Comparison of ENCODE assay signal across 8 cellular contexts in the genomic region with DNA sequence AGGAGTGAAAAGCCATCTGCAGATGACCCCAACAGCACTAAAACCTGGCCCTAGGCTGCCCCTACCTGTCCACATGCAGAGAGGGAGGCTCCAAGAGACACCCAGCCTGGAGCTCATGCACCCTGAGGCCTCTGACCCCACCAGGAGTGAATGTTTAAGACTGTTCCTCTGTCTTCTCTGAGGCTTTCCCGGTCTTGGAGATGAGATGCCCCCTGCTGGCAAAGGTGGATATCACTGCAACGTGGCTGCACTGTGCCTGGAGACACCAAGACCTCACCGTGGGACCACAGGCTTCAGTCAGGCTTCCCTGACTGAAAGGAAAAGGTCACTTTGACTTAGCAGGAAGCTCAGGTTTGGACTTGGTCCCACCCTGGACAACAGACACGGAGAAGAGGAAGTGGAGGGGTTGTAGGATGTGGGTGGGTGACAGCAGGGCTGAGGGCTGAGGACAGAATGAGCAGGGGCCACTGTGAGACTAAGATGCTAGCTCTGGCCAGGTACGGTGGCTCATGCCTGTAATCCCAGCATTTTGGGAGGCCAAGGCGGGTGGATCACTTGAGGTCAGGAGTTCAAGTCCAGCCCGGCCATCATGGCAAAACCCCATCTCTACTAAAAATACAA. TPM values are rescaled to one million over a fixed set of nuclear protein-coding genes. Genes with fewer than 3 reads are reported as not detected.
DNase-seq lines count a peak whose midpoint lies in the region; ATAC-seq and TF ChIP-seq lines count a peak whose summit lies in the region.
"Not testable (repeated sequence)": the region's sequence is repeated elsewhere in the genome, so short reads cannot be mapped to it uniquely, and the experiment has no call there.

No MANE protein-coding gene starts in this region.

- not testable (repeated sequence) for H3K4me3 Mint-ChIP-seq in activated T-helper 2 cell treated with anti-CD3 and anti-CD28 coated beads, Interferon-gamma antibody, Interleukin-2, Interleukin-4, amounts not matched to agents 10 μg/mL and 5 μg/mL and 100 μg/mL, durations not matched to agents 14 hours and 24 hours and 36 hours (ENCODE audit: low read depth); nephron progenitor cell

- H3K9me3 Mint-ChIP-seq in activated T-helper 2 cell treated with anti-CD3 and anti-CD28 coated beads, Interferon-gamma antibody, Interleukin-2, Interleukin-4, amounts not matched to agents 10 μg/mL and 5 μg/mL and 100 μg/mL, durations not matched to agents 14 hours and 24 hours and 36 hours = not testable (repeated sequence)
- H3K9me3 Mint-ChIP-seq in nephron progenitor cell = peaks cover 35% of the 10 kb centered on the region

- peak; percentile 51 for DNase-seq in G401 (ENCODE audit: low spot score)
- peak; percentile 14 to 45 for DNase-seq in Kasumi-1 (lab: John Stamatoyannopoulos, UW)
- DNase-seq in SK-N-DZ (ENCODE audit: low spot score) = peak; percentile 30
- peak; percentile 47 for DNase-seq in activated T-helper 2 cell treated with anti-CD3 and anti-CD28 coated beads, Interferon-gamma antibody, Interleukin-2, Interleukin-4, amounts not matched to agents 10 μg/mL and 5 μg/mL and 100 μg/mL, durations not matched to agents 14 hours and 24 hours and 36 hours (ENCODE audit: low spot score)
- DNase-seq in fibroblast of mammary gland (ENCODE audit: low read depth) = peak; percentile 72
- DNase-seq in nephron progenitor cell = peak; percentile 64
- peak; percentile 60 for DNase-seq in stomach

- intact Hi-C loops in activated T-helper 2 cell treated with anti-CD3 and anti-CD28 coated beads, Interferon-gamma antibody, Interleukin-2, Interleukin-4, amounts not matched to agents 10 μg/mL and 5 μg/mL and 100 μg/mL, durations not matched to agents 14 hours and 24 hours and 36 hours (cut with micrococcal nuclease); stomach (cut with DNase I; ENCODE audit: low total_unique reads): not testable (repeated sequence)

- 26 to 38% (median 34%) methylated on average over 5 to 7 of the region's 7 CpGs for WGBS in stomach, 5 donors

- H3K4me3 ChIP-seq in fibroblast of mammary gland (ENCODE audit: control insufficient read depth, low read depth, low read length); stomach: not testable (repeated sequence)

- not testable (repeated sequence) for H3K4me1 Mint-ChIP-seq in activated T-helper 2 cell treated with anti-CD3 and anti-CD28 coated beads, Interferon-gamma antibody, Interleukin-2, Interleukin-4, amounts not matched to agents 10 μg/mL and 5 μg/mL and 100 μg/mL, durations not matched to agents 14 hours and 24 hours and 36 hours (ENCODE audit: low read depth)
- H3K4me1 Mint-ChIP-seq in nephron progenitor cell = peaks cover 18% of the 10 kb centered on the region

- H3K27me3 ChIP-seq in stomach = not testable (repeated sequence)

- H3K9me3 ChIP-seq in stomach = not testable (repeated sequence)

- H3K4me1 ChIP-seq in stomach = peaks cover 0 to 20% (median 15%) of the 10 kb centered on the region in 4 donors

- in situ Hi-C loops in G401 (cut with HindIII; ENCODE audit: low sequenced_read_pairs) = not testable (repeated sequence)

- peak overlapping the region in 1 of 5 donors; percentile 12 for H3K27ac ChIP-seq in stomach

- not testable (repeated sequence) for H3K36me3 ChIP-seq in stomach

- H3K27me3 Mint-ChIP-seq in activated T-helper 2 cell treated with anti-CD3 and anti-CD28 coated beads, Interferon-gamma antibody, Interleukin-2, Interleukin-4, amounts not matched to agents 10 μg/mL and 5 μg/mL and 100 μg/mL, durations not matched to agents 14 hours and 24 hours and 36 hours (ENCODE audit: low read depth); nephron progenitor cell (ENCODE audit: low read depth, poor library complexity): not testable (repeated sequence)

- peak; percentile 91 for ATAC-seq in GM21786 (IDR thresholded peaks at IDR 0.05; ENCODE audit: unreplicated experiment)

- TF ChIP-seq EP300 in stomach (IDR thresholded peaks at IDR 0.05) = not testable (repeated sequence)

- TF ChIP-seq CTCF in fibroblast of mammary gland (conservative IDR thresholded peaks at IDR 0.05; ENCODE audit: control insufficient read depth, insufficient read depth, low read depth, low read length) (peak; percentile 61), nephron progenitor cell (IDR thresholded peaks at IDR 0.05) (peak; percentile 52), stomach (IDR thresholded peaks at IDR 0.05) (peak in 5 of 7 experiments; percentile 16 to 61 (median 34))

- TF ChIP-seq POLR2A in stomach (IDR thresholded peaks at IDR 0.05) = not testable (repeated sequence)

- H3K36me3 Mint-ChIP-seq in activated T-helper 2 cell treated with anti-CD3 and anti-CD28 coated beads, Interferon-gamma antibody, Interleukin-2, Interleukin-4, amounts not matched to agents 10 μg/mL and 5 μg/mL and 100 μg/mL, durations not matched to agents 14 hours and 24 hours and 36 hours (ENCODE audit: low read depth); nephron progenitor cell (ENCODE audit: low read depth): not testable (repeated sequence)

- H3K27ac Mint-ChIP-seq in activated T-helper 2 cell treated with anti-CD3 and anti-CD28 coated beads, Interferon-gamma antibody, Interleukin-2, Interleukin-4, amounts not matched to agents 10 μg/mL and 5 μg/mL and 100 μg/mL, durations not matched to agents 14 hours and 24 hours and 36 hours = peak overlapping the region; percentile 71
- H3K27ac Mint-ChIP-seq in nephron progenitor cell = peak overlapping the region; percentile 73

RNA-seq across cellular contexts. Expression of gene FAM156A, which starts 31.8 kb away (rescaled TPM):
- total RNA-seq in G401 (2014; rRNA removed; shearing (Covaris generic)) = 2.2 and 7.4 TPM in 2 replicates
- 42.6 and 43.8 TPM in 2 replicates for polyA plus RNA-seq in SK-N-DZ (2014; cell fraction: cytosol; rRNA removed)
- polyA plus RNA-seq in SK-N-DZ (2014; cell fraction: nucleus; rRNA removed) = 85.7 and 109 TPM in 2 replicates
- total RNA-seq in activated T-helper 2 cell treated with anti-CD3 and anti-CD28 coated beads, Interferon-gamma antibody, Interleukin-2, Interleukin-4, amounts not matched to agents 10 μg/mL and 5 μg/mL and 100 μg/mL, durations not matched to agents 14 hours and 24 hours and 36 hours = 26.2 and 28.2 TPM in 2 replicates
- 100 to 1,000 TPM in 1 of 5 donors, 10 to 100 TPM in 4; 19.3 to 196 (median 21.1) TPM for total RNA-seq in stomach
- polyA plus RNA-seq in stomach = 10 to 100 TPM in 1 of 3 donors, 1 to 10 TPM in 2; 4.5 to 13.5 (median 5.8) TPM

RNA-seq across cellular contexts. Expression of gene GPR173, which starts 58.5 kb away (rescaled TPM):
- total RNA-seq in G401 (2014; rRNA removed; shearing (Covaris generic)) = not detected in 2 replicates
- polyA plus RNA-seq in SK-N-DZ (2014; cell fraction: cytosol; rRNA removed) = 18.7 and 20.1 TPM in 2 replicates
- polyA plus RNA-seq in SK-N-DZ (2014; cell fraction: nucleus; rRNA removed) = 26.0 and 54.7 TPM in 2 replicates
- not detected in 2 replicates for total RNA-seq in activated T-helper 2 cell treated with anti-CD3 and anti-CD28 coated beads, Interferon-gamma antibody, Interleukin-2, Interleukin-4, amounts not matched to agents 10 μg/mL and 5 μg/mL and 100 μg/mL, durations not matched to agents 14 hours and 24 hours and 36 hours
- total RNA-seq in stomach = 1 to 10 TPM in 2 of 5 donors, not detected in 3; 1.0 to 7.5 TPM
- polyA plus RNA-seq in stomach = under 1 TPM in 2 of 3 donors, not detected in 1; 0.44 to 0.53 TPM
